ENCODE assay signal across 21 cellular contexts in genomic region chr9:37383393-37383792, GRCh38. TPM values are rescaled to one million over a fixed set of nuclear protein-coding genes. Genes with fewer than 3 reads are reported as not detected.
DNase-seq lines count a peak whose midpoint lies in the region; ATAC-seq and TF ChIP-seq lines count a peak whose summit lies in the region.
"Had no signal": no experiment of that assay in that cellular context is flagged by ENCODE, and none has a peak within 500 bp of the region (broad histone marks: within the 10 kb centered on the region; RNA-seq: fewer than 3 reads in every experiment).

No MANE protein-coding gene starts in this region.

- peak overlapping the region; percentile 30 for H3K4me3 ChIP-seq in OCI-LY7 (ENCODE audit: low read depth, low read length, poor library complexity, severe bottlenecking)
- H3K4me3 ChIP-seq: GM23248, SJSA1 had no signal

- TF ChIP-seq POLR2A in GM19193 (IDR thresholded peaks at IDR 0.05; ENCODE audit: extremely low read depth, insufficient read depth, insufficient read length): peak; percentile 26

- no peak overlapping the region for H3K4me3 Mint-ChIP-seq in central memory CD8-positive, alpha-beta T cell
- H3K4me3 Mint-ChIP-seq in stimulated activated naive B cell treated with anti-CD40 and anti-IgM and Interleukin-4, amounts not matched to agents 10 μg/mL and 1 μg/mL and 100 μg/mL, for 72 hours: no peak overlapping the region

- H3K9me3 ChIP-seq in OCI-LY7 (ENCODE audit: low read length): peaks cover 5% of the 10 kb centered on the region; the same call in 1 of the 2 replicates
- H3K9me3 ChIP-seq: SJSA1 had no signal

- peaks cover 89% of the 10 kb centered on the region for H3K4me1 ChIP-seq in OCI-LY7 (ENCODE audit: insufficient read depth, low read length, poor library complexity, severe bottlenecking)
- H3K4me1 ChIP-seq: SJSA1 had no signal

- H2AFZ ChIP-seq in OCI-LY7 (ENCODE audit: low read length): peak overlapping the region; percentile 30; the same call in 1 of the 2 replicates
- H2AFZ ChIP-seq: GM23248 had no signal

- no peak for DNase-seq in OCI-LY7 (ENCODE audit: low spot score)
- DNase-seq in central memory CD8-positive, alpha-beta T cell (ENCODE audit: low spot score in 2 of 2): no peak
- DNase-seq in stimulated activated naive B cell treated with anti-CD40 and anti-IgM and Interleukin-4, amounts not matched to agents 10 μg/mL and 1 μg/mL and 100 μg/mL, for 72 hours: no peak
- DNase-seq in GF-D8 (lab: John Stamatoyannopoulos, UW): no peak
- DNase-seq in amygdala (lab: John Stamatoyannopoulos, UW): no peak
- DNase-seq: ACHN, DMS79 treated with DMSO at 0.1 percent for 48 hours, GM23248, NCI-H1092 treated with DMSO at 0.1 percent for 48 hours, NCI-H1694, NCI-H2107, NCI-H226, NCI-H524, NCI-H82, SW 1271, T-helper 2 cell had no signal

- peaks cover 4% of the 10 kb centered on the region for H3K36me3 Mint-ChIP-seq in central memory CD8-positive, alpha-beta T cell (ENCODE audit: insufficient read depth)
- H3K36me3 Mint-ChIP-seq in stimulated activated naive B cell treated with anti-CD40 and anti-IgM and Interleukin-4, amounts not matched to agents 10 μg/mL and 1 μg/mL and 100 μg/mL, for 72 hours: peaks cover 12 to 40% of the 10 kb centered on the region in 2 donors

- TF ChIP-seq CTCF in OCI-LY7 (conservative IDR thresholded peaks at IDR 0.05; ENCODE audit: low read length): no peak

- POLR2A ChIA-PET in OCI-LY7 (lab: Charles Lee): interaction anchor here (0.5 to 12.9 kb wide), 10 partner anchors 9 to 171 kb away, joined by 3 to 170 read pairs (median 6); no protein-coding TSS in a partner anchor

- H3K79me2 ChIP-seq in OCI-LY7 (ENCODE audit: insufficient read depth, low read depth, low read length): no peaks in the 10 kb centered on the region

- peak overlapping the region; percentile 90 for H3K27ac ChIP-seq in OCI-LY7 (ENCODE audit: low read depth, low read length, poor library complexity, severe bottlenecking)
- H3K27ac ChIP-seq: GM23248, HL-60, SJSA1 had no signal

- peaks cover 26% of the 10 kb centered on the region for H3K27me3 Mint-ChIP-seq in central memory CD8-positive, alpha-beta T cell
- H3K27me3 Mint-ChIP-seq in stimulated activated naive B cell treated with anti-CD40 and anti-IgM and Interleukin-4, amounts not matched to agents 10 μg/mL and 1 μg/mL and 100 μg/mL, for 72 hours: no peaks in the 10 kb centered on the region

- H3K9me2 ChIP-seq in OCI-LY7 (ENCODE audit: insufficient read depth, low read length): no peaks in the 10 kb centered on the region

- H3K36me3 ChIP-seq in OCI-LY7 (ENCODE audit: insufficient read depth, low read length): peaks cover 7% of the 10 kb centered on the region
- H3K36me3 ChIP-seq: SJSA1 had no signal

- H3K27ac Mint-ChIP-seq in central memory CD8-positive, alpha-beta T cell (ENCODE audit: low read depth): peak overlapping the region; percentile 44
- H3K27ac Mint-ChIP-seq in stimulated activated naive B cell treated with anti-CD40 and anti-IgM and Interleukin-4, amounts not matched to agents 10 μg/mL and 1 μg/mL and 100 μg/mL, for 72 hours: peak overlapping the region; percentile 96

- H4K20me1 ChIP-seq in OCI-LY7 (ENCODE audit: insufficient read depth, low read length): no peaks in the 10 kb centered on the region

- no peaks in the 10 kb centered on the region for H3K4me1 Mint-ChIP-seq in central memory CD8-positive, alpha-beta T cell
- peaks cover 57 to 93% of the 10 kb centered on the region in 2 donors for H3K4me1 Mint-ChIP-seq in stimulated activated naive B cell treated with anti-CD40 and anti-IgM and Interleukin-4, amounts not matched to agents 10 μg/mL and 1 μg/mL and 100 μg/mL, for 72 hours

- intact Hi-C loops in OCI-LY7 (cut with micrococcal nuclease; ENCODE audit: unreplicated experiment): no loop called here

- CTCF ChIA-PET in OCI-LY7 (lab: Charles Lee; ENCODE audit: unreplicated experiment): interaction anchor here (0.6 kb wide), 1 partner anchor 32 kb away, joined by 5 read pairs; no protein-coding TSS in a partner anchor

- BruUV-seq in OCI-LY7 (replicated peaks; lab: Mats Ljungman, UMichigan): no TSS peak

- peak overlapping the region; percentile 54 for H3K4me2 ChIP-seq in OCI-LY7 (ENCODE audit: low read length)

- H3K9me3 Mint-ChIP-seq in central memory CD8-positive, alpha-beta T cell: no peaks in the 10 kb centered on the region
- peaks cover 9% of the 10 kb centered on the region in 2 donors for H3K9me3 Mint-ChIP-seq in stimulated activated naive B cell treated with anti-CD40 and anti-IgM and Interleukin-4, amounts not matched to agents 10 μg/mL and 1 μg/mL and 100 μg/mL, for 72 hours

- no peak for ATAC-seq in central memory CD8-positive, alpha-beta T cell (replicated peaks; ENCODE audit: extremely low read depth, poor library complexity, severe bottlenecking)
- ATAC-seq in stimulated activated naive B cell treated with anti-CD40 and anti-IgM and Interleukin-4, amounts not matched to agents 10 μg/mL and 1 μg/mL and 100 μg/mL, for 72 hours (replicated peaks): no peak
- ATAC-seq in HG03196 (IDR thresholded peaks at IDR 0.05; ENCODE audit: unreplicated experiment): no peak
- ATAC-seq: HCT116 had no signal

RNA-seq across cellular contexts. Expression of gene GRHPR, which starts 39.1 kb away (rescaled TPM):
- 135 and 148 TPM in 2 replicates for total RNA-seq in OCI-LY7 (2014; rRNA removed; shearing (Covaris generic))
- 105 and 106 TPM in 2 replicates for total RNA-seq in OCI-LY7 (2022)
